ENCODE assay signal across 8 cellular contexts in genomic region chr12:124687695-124688301, GRCh38.
DNase-seq lines count a peak whose midpoint lies in the region; ATAC-seq and TF ChIP-seq lines count a peak whose summit lies in the region.

No MANE protein-coding gene starts in this region.

- H3K4me3 ChIP-seq in fibroblast of pulmonary artery (replicated peaks; ENCODE audit: low read depth, low read length): no peak overlapping the region

- POLR2A ChIA-PET in RWPE1 (lab: Yijun Ruan, JAX; ENCODE audit: low non-redundant PET): no interaction called here

- DNase-seq in RWPE1 (ENCODE audit: low spot score) (no peak), fibroblast of pulmonary artery (ENCODE audit: low read depth) (peak; percentile 54), posterior vena cava (ENCODE audit: low spot score) (peak; percentile 83), nephron progenitor cell (no peak)

- ATAC-seq in GM21423 (IDR thresholded peaks at IDR 0.05; ENCODE audit: unreplicated experiment) (peak; percentile 46), HG03378 (IDR thresholded peaks at IDR 0.05; ENCODE audit: unreplicated experiment) (no peak), GM21515 (IDR thresholded peaks at IDR 0.05; ENCODE audit: unreplicated experiment) (no peak), GM19395 (IDR thresholded peaks at IDR 0.05; ENCODE audit: unreplicated experiment) (no peak)

- H3K36me3 Mint-ChIP-seq in nephron progenitor cell (ENCODE audit: low read depth): no peaks in the 10 kb centered on the region

- no peak overlapping the region for H3K4me3 Mint-ChIP-seq in nephron progenitor cell

- H3K27ac Mint-ChIP-seq in nephron progenitor cell: no peak overlapping the region

- TF ChIP-seq CTCF in RWPE1 (conservative IDR thresholded peaks at IDR 0.05; ENCODE audit: low read depth): no peak
- no peak for TF ChIP-seq CTCF in fibroblast of pulmonary artery (IDR thresholded peaks at IDR 0.05; ENCODE audit: low read length, missing control alignments)
- TF ChIP-seq CTCF in nephron progenitor cell (IDR thresholded peaks at IDR 0.05): no peak

- H3K9me3 Mint-ChIP-seq in nephron progenitor cell: peaks cover 24% of the 10 kb centered on the region

- peaks cover 50% of the 10 kb centered on the region for H3K27me3 Mint-ChIP-seq in nephron progenitor cell (ENCODE audit: low read depth, poor library complexity)

- intact Hi-C loops in posterior vena cava (cut with DNase I): loop anchor here in 1 of 2 donors (5.0 to 10.0 kb wide), 2 partner anchors 60 to 303 kb away; no protein-coding TSS in a partner anchor

- H3K4me1 Mint-ChIP-seq in nephron progenitor cell: peaks cover 43% of the 10 kb centered on the region

- CTCF ChIA-PET in RWPE1 (lab: Yijun Ruan, JAX): interaction anchor here (0.7 kb wide), 2 partner anchors 32 to 302 kb away, joined by 3 to 5 read pairs; no protein-coding TSS in a partner anchor

- H3K27ac ChIP-seq in RWPE1: peak overlapping the region; percentile 52

Comparison
In these comparisons a context has a peak if more than half of its experiments do, and no peak if none do; other contexts are left out.
1. DNase-seq: peak in fibroblast of pulmonary artery (single experiment) and posterior vena cava (single experiment); none in RWPE1 (single experiment) and nephron progenitor cell (single experiment).